Comparison of ENCODE assay signal across 8 cellular contexts in genomic region chr5:96614110-96614691, GRCh38. TPM values are rescaled to one million over a fixed set of nuclear protein-coding genes. Genes with fewer than 3 reads are reported as not detected.
DNase-seq lines count a peak whose midpoint lies in the region; ATAC-seq and TF ChIP-seq lines count a peak whose summit lies in the region.

No MANE protein-coding gene starts in this region.

- peak; percentile 88 for ATAC-seq in gastroesophageal sphincter
- no peak for ATAC-seq in HG03439 (IDR thresholded peaks at IDR 0.05; ENCODE audit: unreplicated experiment)
- ATAC-seq in GM18505 (IDR thresholded peaks at IDR 0.05; ENCODE audit: unreplicated experiment): no peak

- TF ChIP-seq EP300 in gastroesophageal sphincter (IDR thresholded peaks at IDR 0.05): no peak

- H3K4me1 ChIP-seq in gastroesophageal sphincter: peaks cover 0 to 20% (median 0%) of the 10 kb centered on the region in 3 donors

- no peak overlapping the region for H3K4me3 Mint-ChIP-seq in activated naive CD4-positive, alpha-beta T cell treated with anti-CD3 and anti-CD28 coated beads for 36 hours

- no peaks in the 10 kb centered on the region for H3K27me3 ChIP-seq in gastroesophageal sphincter

- H3K27ac ChIP-seq in gastroesophageal sphincter: peak overlapping the region in 3 of 4 donors; percentile 6 to 60 (median 53)

- TF ChIP-seq POLR2A in gastroesophageal sphincter (IDR thresholded peaks at IDR 0.05) (no peak), GM18505 (IDR thresholded peaks at IDR 0.05; ENCODE audit: borderline replicate concordance, extremely low read depth, insufficient read depth, insufficient read length) (no peak)

- WGBS in gastroesophageal sphincter (ENCODE audit: low coverage in 1 of 2), 2 donors: 4 to 7% methylated on average over 5 to 6 of the region's 6 CpGs

- no peaks in the 10 kb centered on the region for H3K36me3 ChIP-seq in gastroesophageal sphincter

- H3K27me3 Mint-ChIP-seq in activated naive CD4-positive, alpha-beta T cell treated with anti-CD3 and anti-CD28 coated beads for 36 hours (ENCODE audit: low read depth): peaks cover 5% of the 10 kb centered on the region

- peaks cover 4% of the 10 kb centered on the region for H3K9me3 Mint-ChIP-seq in activated naive CD4-positive, alpha-beta T cell treated with anti-CD3 and anti-CD28 coated beads for 36 hours

- DNase-seq in Daoy (ENCODE audit: low read depth): peak; percentile 93
- peak; percentile 48 for DNase-seq in HuH-7.5 (ENCODE audit: low spot score)
- peak; percentile 75 for DNase-seq in OCI-M1 (lab: John Stamatoyannopoulos, UW)
- DNase-seq in activated naive CD4-positive, alpha-beta T cell treated with anti-CD3 and anti-CD28 coated beads for 36 hours: peak; percentile 65
- DNase-seq in nucleus accumbens (lab: John Stamatoyannopoulos, UW): peak in 46 of 56 donors; percentile 3 to 81 (median 34)

- H3K4me1 Mint-ChIP-seq in activated naive CD4-positive, alpha-beta T cell treated with anti-CD3 and anti-CD28 coated beads for 36 hours (ENCODE audit: low read depth): peaks cover 4% of the 10 kb centered on the region

- H3K9me3 ChIP-seq in gastroesophageal sphincter: no peaks in the 10 kb centered on the region

- no peak overlapping the region for H3K27ac Mint-ChIP-seq in activated naive CD4-positive, alpha-beta T cell treated with anti-CD3 and anti-CD28 coated beads for 36 hours

- CTCF ChIA-PET in activated naive CD4-positive, alpha-beta T cell treated with anti-CD3 and anti-CD28 coated beads for 36 hours (lab: Charles Lee): interaction anchor here (0.6 to 3.1 kb wide), 30 partner anchors 9 to 827 kb away, joined by 3 to 42 read pairs (median 4); partner anchors contain the start of gene RIOK2

- no peak overlapping the region for H3K4me3 ChIP-seq in gastroesophageal sphincter

- TF ChIP-seq CTCF in gastroesophageal sphincter (IDR thresholded peaks at IDR 0.05): peak; percentile 34 to 76 (median 66)

- intact Hi-C loops in activated naive CD4-positive, alpha-beta T cell treated with anti-CD3 and anti-CD28 coated beads for 36 hours (cut with micrococcal nuclease): loop anchor here (1.0 to 10.0 kb wide), 7 partner anchors 74 to 548 kb away; partner anchors contain the start of gene LIX1

- no peaks in the 10 kb centered on the region for H3K36me3 Mint-ChIP-seq in activated naive CD4-positive, alpha-beta T cell treated with anti-CD3 and anti-CD28 coated beads for 36 hours (ENCODE audit: low read depth)

RNA-seq across cellular contexts. Expression of gene CAST, which starts 48.0 kb away (rescaled TPM):
- 124 and 134 TPM in 2 replicates for total RNA-seq in Daoy (2014; rRNA removed; shearing (Covaris generic))
- 100 to 1,000 TPM; 118 to 122 TPM for total RNA-seq in activated naive CD4-positive, alpha-beta T cell treated with anti-CD3 and anti-CD28 coated beads for 36 hours
- total RNA-seq in gastroesophageal sphincter: 100 to 1,000 TPM; 292 to 347 (median 320) TPM

Comparison
In these comparisons a context has a peak if more than half of its experiments do, and no peak if none do; other contexts are left out.
1. DNase-seq: peak in every context shown above with its lines; median percentile 93 in Daoy; 75 in OCI-M1; 65 in activated naive CD4-positive, alpha-beta T cell treated with anti-CD3 and anti-CD28 coated beads for 36 hours; 48 in HuH-7.5; 34 in nucleus accumbens.